In the genomic region with DNA sequence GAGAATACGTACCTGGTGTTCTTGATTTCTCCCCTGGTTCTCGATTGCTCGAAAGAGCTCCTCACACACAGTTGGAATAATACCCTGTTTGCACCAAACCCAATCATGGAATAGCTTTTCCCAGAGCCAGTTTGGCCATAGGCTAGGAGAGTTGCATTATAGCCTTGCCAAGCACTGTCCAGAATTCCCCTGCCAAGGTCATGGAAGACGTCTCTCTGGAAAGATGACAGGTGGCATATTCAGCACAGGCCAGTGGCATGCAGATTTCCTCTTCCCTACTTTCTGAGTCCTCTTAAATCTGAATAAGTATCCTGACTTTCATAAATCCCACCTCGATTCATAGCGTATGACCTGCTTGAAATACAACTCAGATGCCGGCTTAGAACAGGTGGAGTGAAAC, we compare ENCODE assay signal across 16 cellular contexts.
DNase-seq lines count a peak whose midpoint lies in the region; ATAC-seq, FAIRE-seq and TF ChIP-seq lines count a peak whose summit lies in the region.
"Had no signal": no experiment of that assay in that cellular context is flagged by ENCODE, and none has a peak within 500 bp of the region (broad histone marks: within the 10 kb centered on the region; RNA-seq: fewer than 3 reads in every experiment).

No MANE protein-coding gene starts in this region.

- no peaks in the 10 kb centered on the region for H3K36me3 Mint-ChIP-seq in natural killer cell
- H3K36me3 Mint-ChIP-seq in progenitor cell of endocrine pancreas (ENCODE audit: insufficient read depth): no peaks in the 10 kb centered on the region
- H3K36me3 Mint-ChIP-seq: CD4-positive, alpha-beta memory T cell; IgD-negative memory B cell had no signal

- H3K27ac ChIP-seq in right atrium auricular region (no peak overlapping the region), heart right ventricle (peak overlapping the region in 1 of 10 donors; percentile 29), trophoblast cell (ENCODE audit: low read depth, low read length) (no peak overlapping the region)
- H3K27ac ChIP-seq: C4-2B had no signal

- H3K27me3 ChIP-seq in right atrium auricular region (no peaks in the 10 kb centered on the region), heart right ventricle (no peaks in the 10 kb centered on the region), trophoblast cell (ENCODE audit: insufficient read depth, low read length) (no peaks in the 10 kb centered on the region)

- H3K4me1 ChIP-seq in right atrium auricular region (no peaks in the 10 kb centered on the region), heart right ventricle (no peaks in the 10 kb centered on the region), trophoblast cell (ENCODE audit: control insufficient read depth in 1 of 2, insufficient read depth in 2 of 2, low read length in 2 of 2) (no peaks in the 10 kb centered on the region)

- FAIRE-seq in HTR-8/SVneo (lab: Jason Lieb, UNC): no peak
- FAIRE-seq: GM12891 had no signal

- H3K27ac Mint-ChIP-seq in natural killer cell: peak overlapping the region; percentile 9 to 44
- no peak overlapping the region for H3K27ac Mint-ChIP-seq in progenitor cell of endocrine pancreas
- H3K27ac Mint-ChIP-seq: H9, IgD-negative memory B cell had no signal

- no peak overlapping the region for H3K4ac ChIP-seq in trophoblast cell (ENCODE audit: low read depth, low read length)

- no peak for TF ChIP-seq CTCF in right atrium auricular region (IDR thresholded peaks at IDR 0.05)
- no peak for TF ChIP-seq CTCF in heart right ventricle (IDR thresholded peaks at IDR 0.05)
- no peak for TF ChIP-seq CTCF in natural killer cell (IDR thresholded peaks at IDR 0.05)
- TF ChIP-seq CTCF in progenitor cell of endocrine pancreas (IDR thresholded peaks at IDR 0.05; ENCODE audit: unreplicated experiment): no peak

- H4K12ac ChIP-seq in trophoblast cell (ENCODE audit: low read depth, low read length): no peak overlapping the region

- H3K36me3 ChIP-seq in right atrium auricular region: no peaks in the 10 kb centered on the region
- no peaks in the 10 kb centered on the region for H3K36me3 ChIP-seq in heart right ventricle
- no peaks in the 10 kb centered on the region for H3K36me3 ChIP-seq in trophoblast cell (ENCODE audit: control insufficient read depth in 1 of 2, insufficient read depth in 2 of 2, low read length in 2 of 2)

- no peak overlapping the region for H2AK5ac ChIP-seq in trophoblast cell (ENCODE audit: low read length)

- H2AFZ ChIP-seq in trophoblast cell (ENCODE audit: insufficient read depth, low read length, poor library complexity): no peak overlapping the region

- ATAC-seq in Right ventricle myocardium superior (ENCODE audit: poor library complexity) (peak; percentile 93), heart right ventricle (peak in 7 of 8 donors; percentile 34 to 92 (median 79)), natural killer cell (no peak)

- H3K23ac ChIP-seq in trophoblast cell (ENCODE audit: low read length): no peak overlapping the region

- H2BK120ac ChIP-seq in trophoblast cell (ENCODE audit: insufficient read depth, low read length, poor library complexity): no peak overlapping the region

- no peak overlapping the region for H4K8ac ChIP-seq in trophoblast cell (ENCODE audit: low read depth, low read length)

- peaks cover 21 to 29% of the 10 kb centered on the region in 2 donors for H3K4me1 Mint-ChIP-seq in natural killer cell
- H3K4me1 Mint-ChIP-seq in progenitor cell of endocrine pancreas (ENCODE audit: low read depth): no peaks in the 10 kb centered on the region
- H3K4me1 Mint-ChIP-seq: H9 had no signal

- no peak overlapping the region for H3K4me3 Mint-ChIP-seq in natural killer cell
- no peak overlapping the region for H3K4me3 Mint-ChIP-seq in progenitor cell of endocrine pancreas (ENCODE audit: low read depth)
- H3K4me3 Mint-ChIP-seq: H9, IgD-negative memory B cell had no signal

- H3K79me2 ChIP-seq in trophoblast cell (ENCODE audit: control insufficient read depth, insufficient read depth, low read length, poor library complexity): no peaks in the 10 kb centered on the region

- H2BK12ac ChIP-seq in trophoblast cell (ENCODE audit: low read length): no peak overlapping the region

- H3K9ac ChIP-seq in trophoblast cell (ENCODE audit: low read length): no peak overlapping the region

- DNase-seq in Right ventricle myocardium superior (no peak), right atrium auricular region (ENCODE audit: low spot score) (no peak), heart right ventricle (peak in 1 of 2 donors; percentile 8), natural killer cell (no peak), trophoblast cell (no peak), progenitor cell of endocrine pancreas (ENCODE audit: low spot score, unreplicated experiment) (no peak), HTR-8/SVneo (ENCODE audit: insufficient read length, low spot score) (no peak)
- DNase-seq: 8988T, ACHN, DMS79, GOT3, H9 had no signal

- H3K9me3 Mint-ChIP-seq in natural killer cell (no peaks in the 10 kb centered on the region), progenitor cell of endocrine pancreas (ENCODE audit: low read depth) (no peaks in the 10 kb centered on the region)
- H3K9me3 Mint-ChIP-seq: IgD-negative memory B cell had no signal

- peaks cover 12 to 36% of the 10 kb centered on the region in 2 donors for H3K27me3 Mint-ChIP-seq in natural killer cell (ENCODE audit: low read depth in 2 of 2)
- no peaks in the 10 kb centered on the region for H3K27me3 Mint-ChIP-seq in progenitor cell of endocrine pancreas

- H3K79me1 ChIP-seq in trophoblast cell (ENCODE audit: low read length): no peaks in the 10 kb centered on the region

- H3K4me2 ChIP-seq in trophoblast cell (ENCODE audit: low read length): no peak overlapping the region

- H3K9me3 ChIP-seq in right atrium auricular region (no peaks in the 10 kb centered on the region), heart right ventricle (no peaks in the 10 kb centered on the region), trophoblast cell (ENCODE audit: insufficient read depth, low read depth, low read length) (peaks cover 1% of the 10 kb centered on the region)

- no peak overlapping the region for H2BK5ac ChIP-seq in trophoblast cell (ENCODE audit: low read depth, low read length, poor library complexity)

- H3K14ac ChIP-seq in trophoblast cell (ENCODE audit: low read length): no peak overlapping the region

- 65 to 84% methylated on average over 7 of the region's 7 CpGs for WGBS in heart right ventricle, 2 donors
- WGBS in trophoblast cell (ENCODE audit: extremely low coverage, insufficient coverage, insufficient read length): no CpG with 5 or more reads among the region's 7 CpGs

- no peak overlapping the region for H3K18ac ChIP-seq in trophoblast cell (ENCODE audit: low read length)

- H3K4me3 ChIP-seq in right atrium auricular region (no peak overlapping the region), heart right ventricle (no peak overlapping the region), trophoblast cell (ENCODE audit: low read depth, low read length) (no peak overlapping the region)

- intact Hi-C loops in Right ventricle myocardium superior (cut with DNase I) (no loop called here), heart right ventricle (cut with DNase I) (no loop called here), natural killer cell (cut with micrococcal nuclease) (no loop called here)

- H4K91ac ChIP-seq in trophoblast cell (ENCODE audit: low read depth, low read length): no peak overlapping the region

Comparison
In these comparisons a context has a peak if more than half of its experiments do, and no peak if none do; other contexts are left out.
1. ATAC-seq: peak in Right ventricle myocardium superior (single experiment) and heart right ventricle (7 of 8); none in natural killer cell (0 of 3).